Comparison of ENCODE assay signal across 28 cellular contexts in genomic region chr1:96178053-96178452, GRCh38.
"Had no signal": no experiment of that assay in that cellular context is flagged by ENCODE, and none has a peak within 500 bp of the region (broad histone marks: within the 10 kb centered on the region; RNA-seq: fewer than 3 reads in every experiment).

No MANE protein-coding gene starts in this region.

- H3K36me3 Mint-ChIP-seq: naive thymus-derived CD4-positive, alpha-beta T cell; natural killer cell; neural progenitor cell; stimulated activated effector memory CD8-positive, alpha-beta T cell treated with anti-CD3 and anti-CD28 coated beads, Interleukin-12 subunit alpha, Interleukin-12 subunit beta, amount 100 ng/mL, for 72 hours had no signal

- H3K4me2 ChIP-seq: neural progenitor cell had no signal

- H3K36me3 ChIP-seq: neural progenitor cell, ovary, right lobe of liver, sigmoid colon, suprapubic skin, tibial nerve, upper lobe of left lung, vagina had no signal

- H3K9me3 Mint-ChIP-seq: nephron, neural progenitor cell had no signal

- H3K79me2 ChIP-seq: parathyroid adenoma had no signal

- H3K27me3 Mint-ChIP-seq: naive thymus-derived CD4-positive, alpha-beta T cell; progenitor cell of endocrine pancreas; stimulated activated naive CD8-positive, alpha-beta T cell treated with anti-CD3 and anti-CD28 coated beads, Interleukin-15, amount 100 ng/mL, for 72 hours had no signal

- H3K4me1 ChIP-seq: neural progenitor cell, parathyroid adenoma, psoas muscle, right lobe of liver, sigmoid colon, suprapubic skin, testis, tibial nerve, upper lobe of left lung, vagina had no signal

- H3K4me3 Mint-ChIP-seq: naive thymus-derived CD4-positive, alpha-beta T cell; natural killer cell; nephron; neural progenitor cell; stimulated activated effector memory CD8-positive, alpha-beta T cell treated with anti-CD3 and anti-CD28 coated beads, Interleukin-12 subunit alpha, Interleukin-12 subunit beta, amount 100 ng/mL, for 72 hours; stimulated activated naive CD8-positive, alpha-beta T cell treated with anti-CD3 and anti-CD28 coated beads, Interleukin-15, amount 100 ng/mL, for 72 hours had no signal

- H2AFZ ChIP-seq: neural progenitor cell, parathyroid adenoma had no signal

- H3K4me1 Mint-ChIP-seq: natural killer cell; nephron; neural progenitor cell; stimulated activated effector memory CD8-positive, alpha-beta T cell treated with anti-CD3 and anti-CD28 coated beads, Interleukin-12 subunit alpha, Interleukin-12 subunit beta, amount 100 ng/mL, for 72 hours; stimulated activated naive CD8-positive, alpha-beta T cell treated with anti-CD3 and anti-CD28 coated beads, Interleukin-15, amount 100 ng/mL, for 72 hours had no signal

- H3K4me3 ChIP-seq: neural progenitor cell, ovary, psoas muscle, right lobe of liver, sigmoid colon, suprapubic skin, testis, tibial nerve, upper lobe of left lung, vagina had no signal

- H3K27me3 ChIP-seq: neural progenitor cell, ovary, right lobe of liver, sigmoid colon, suprapubic skin, testis, tibial nerve, upper lobe of left lung, vagina had no signal

- ATAC-seq: naive thymus-derived CD4-positive, alpha-beta T cell; natural killer cell; psoas muscle; right cardiac atrium; right lobe of liver; stimulated activated effector memory CD8-positive, alpha-beta T cell treated with anti-CD3 and anti-CD28 coated beads, Interleukin-12 subunit alpha, Interleukin-12 subunit beta, amount 100 ng/mL, for 72 hours; stimulated activated naive CD8-positive, alpha-beta T cell treated with anti-CD3 and anti-CD28 coated beads, Interleukin-15, amount 100 ng/mL, for 72 hours; stimulated activated naive CD8-positive, alpha-beta T cell treated with anti-CD3 and anti-CD28 coated beads, Interleukin-15, Interleukin-2, amounts not matched to agents 100 U/mL and 50 U/mL, for 24 hours had no signal

- H3K9ac ChIP-seq: neural progenitor cell, parathyroid adenoma had no signal

- H3K9me3 ChIP-seq: ovary, psoas muscle, right lobe of liver, sigmoid colon, suprapubic skin, testis, tibial nerve, upper lobe of left lung, vagina had no signal

- H3K27ac ChIP-seq: neural progenitor cell, ovary, parathyroid adenoma, psoas muscle, right lobe of liver, sigmoid colon, suprapubic skin, testis, tibial nerve, upper lobe of left lung, vagina had no signal

- DNase-seq: naive thymus-derived CD4-positive, alpha-beta T cell; natural killer cell; occipital lobe; ovary; psoas muscle; right cardiac atrium; right lobe of liver; sigmoid colon; small intestine; stimulated activated CD4-positive, alpha-beta T cell treated with anti-CD3 and anti-CD28 coated beads, Interleukin-15, amount 100 ng/mL, for 24 hours; stimulated activated CD4-positive, alpha-beta T cell treated with anti-CD3 and anti-CD28 coated beads, Interleukin-2, amount 100 ng/mL, for 24 hours; stimulated activated CD4-positive, alpha-beta T cell treated with anti-CD3 and anti-CD28 coated beads, Interleukin-2, amount 100 ng/mL, for 48 hours; stimulated activated CD4-positive, alpha-beta T cell treated with anti-CD3 and anti-CD28 coated beads, Interleukin-4, amount 100 ng/mL, for 24 hours; stimulated activated naive CD4-positive, alpha-beta T cell; stimulated activated naive CD8-positive, alpha-beta T cell treated with anti-CD3 and anti-CD28 coated beads, Interleukin-15, amount 100 ng/mL, for 72 hours; stimulated activated naive CD8-positive, alpha-beta T cell treated with anti-CD3 and anti-CD28 coated beads, Interleukin-15, Interleukin-2, amounts not matched to agents 100 U/mL and 50 U/mL, for 24 hours; substantia nigra; testis; trophoblast cell had no signal

- H3K27ac Mint-ChIP-seq: naive thymus-derived CD4-positive, alpha-beta T cell; natural killer cell; nephron; neural progenitor cell; progenitor cell of endocrine pancreas; stimulated activated effector memory CD8-positive, alpha-beta T cell treated with anti-CD3 and anti-CD28 coated beads, Interleukin-12 subunit alpha, Interleukin-12 subunit beta, amount 100 ng/mL, for 72 hours; stimulated activated naive CD8-positive, alpha-beta T cell treated with anti-CD3 and anti-CD28 coated beads, Interleukin-15, amount 100 ng/mL, for 72 hours had no signal
